In the genomic region with DNA sequence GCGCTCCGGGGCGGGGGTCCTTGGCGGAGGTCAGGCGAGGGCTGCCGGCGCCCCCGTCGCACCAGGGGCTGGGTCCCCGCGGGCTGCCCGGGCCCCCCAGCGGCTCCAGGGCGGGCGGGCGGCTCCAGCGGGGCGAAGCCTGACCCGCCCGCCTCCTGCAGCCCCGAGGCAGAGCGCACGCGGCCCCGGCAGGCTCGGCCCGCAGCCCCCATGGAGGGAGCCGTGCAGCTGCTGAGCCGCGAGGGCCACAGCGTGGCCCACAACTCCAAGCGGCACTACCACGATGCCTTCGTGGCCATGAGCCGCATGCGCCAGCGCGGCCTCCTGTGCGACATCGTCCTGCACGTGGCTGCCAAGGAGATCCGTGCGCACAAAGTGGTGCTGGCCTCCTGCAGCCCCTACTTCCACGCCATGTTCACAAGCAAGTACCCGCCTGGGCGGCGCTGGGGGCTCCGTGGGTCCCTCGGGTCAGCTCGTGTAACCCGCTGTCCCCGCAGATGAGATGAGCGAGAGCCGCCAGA, we compare ENCODE assay signal across 8 cellular contexts. TPM values are rescaled to one million over a fixed set of nuclear protein-coding genes. Genes with fewer than 3 reads are reported as not detected.
DNase-seq lines count a peak whose midpoint lies in the region; ATAC-seq lines count a peak whose summit lies in the region.

No MANE protein-coding gene starts in this region.

- in situ Hi-C loops in GM23248 (cut with MboI), result no loop called here

- no peak overlapping the region for H3K27ac Mint-ChIP-seq in T-cell

- H2AFZ ChIP-seq in GM23248, result no peak overlapping the region

- CTCF ChIA-PET in T-cell (lab: Charles Lee), result no interaction called here

- H3K27me3 Mint-ChIP-seq in T-cell, result no peaks in the 10 kb centered on the region

- H3K27me3 ChIP-seq in GM23248 (replicated peaks; ENCODE audit: insufficient read depth) (no peaks in the 10 kb centered on the region), right cardiac atrium (ENCODE audit: control insufficient read depth, insufficient read depth) (no peaks in the 10 kb centered on the region)

- H4K20me1 ChIP-seq in GM23248 (ENCODE audit: insufficient read depth), result no peaks in the 10 kb centered on the region

- H3K4me3 ChIP-seq in GM23248 (peak overlapping the region; percentile 77), right cardiac atrium (ENCODE audit: low read length) (peak overlapping the region; percentile 92), skin epidermis (peak overlapping the region; percentile 52 to 99 (median 91))

- peaks cover 34% of the 10 kb centered on the region for H3K79me2 ChIP-seq in GM23248 (ENCODE audit: insufficient read depth)

- H3K9me3 ChIP-seq in GM23248 (ENCODE audit: low read depth) (no peaks in the 10 kb centered on the region), right cardiac atrium (ENCODE audit: control insufficient read depth, low read length) (no peaks in the 10 kb centered on the region)

- H3K4me1 ChIP-seq in GM23248 (ENCODE audit: insufficient read depth) (peaks cover 17% of the 10 kb centered on the region; the same call in 1 of the 2 replicates), right cardiac atrium (ENCODE audit: control insufficient read depth, insufficient read depth, low read length) (no peaks in the 10 kb centered on the region)

- no peak for ATAC-seq in T-cell (replicated peaks in 1 of 4)
- ATAC-seq in right cardiac atrium, result no peak
- no peak for ATAC-seq in HG02798 (IDR thresholded peaks at IDR 0.05; ENCODE audit: poor library complexity, unreplicated experiment)
- ATAC-seq in HG02642 (IDR thresholded peaks at IDR 0.05; ENCODE audit: poor library complexity, unreplicated experiment), result no peak

- peaks cover 5% of the 10 kb centered on the region for H3K36me3 Mint-ChIP-seq in T-cell

- H3K36me3 ChIP-seq in GM23248 (ENCODE audit: low read depth), result no peaks in the 10 kb centered on the region

- no peaks in the 10 kb centered on the region for H3K9me3 Mint-ChIP-seq in T-cell

- DNase-seq in GM23248, result peak; percentile 49
- no peak for DNase-seq in T-cell
- peak in 1 of 3 donors; percentile 63 for DNase-seq in right cardiac atrium
- DNase-seq in A172 (ENCODE audit: low spot score), result no peak
- DNase-seq in occipital lobe (lab: John Stamatoyannopoulos, UW), result no peak

- no peak overlapping the region for H3K27ac ChIP-seq in GM23248
- H3K27ac ChIP-seq in right cardiac atrium (ENCODE audit: low read length), result no peak overlapping the region
- H3K27ac ChIP-seq in skin epidermis, result peak overlapping the region in 7 of 21 experiments; percentile 34 to 74 (median 45)

- 50 to 58% methylated on average over 25 to 34 of the region's 54 CpGs for WGBS in GM23248 (ENCODE audit: low coverage in 1 of 2, low lambda C conversion rate in 2 of 2, missing lambda C conversion rate in 2 of 2), 2 experiments
- WGBS in right cardiac atrium, result 35% methylated on average over 54 of the region's 54 CpGs

- H3K9ac ChIP-seq in GM23248, result peak overlapping the region; percentile 82

- H3K4me3 Mint-ChIP-seq in T-cell, result peak overlapping the region; percentile 59 to 71 (median 69)

- POLR2A ChIA-PET in T-cell (lab: Charles Lee), result no interaction called here

- H3K9me2 ChIP-seq in GM23248 (ENCODE audit: insufficient read depth), result no peaks in the 10 kb centered on the region

- H3K4me2 ChIP-seq in GM23248 (ENCODE audit: unreplicated experiment), result peak overlapping the region; percentile 86

- H3F3A ChIP-seq in GM23248 (ENCODE audit: insufficient read depth), result no peaks in the 10 kb centered on the region

- peaks cover 16 to 36% (median 23%) of the 10 kb centered on the region in 3 donors for H3K4me1 Mint-ChIP-seq in T-cell

- intact Hi-C loops in right cardiac atrium (cut with DNase I), result no loop called here

RNA-seq across cellular contexts. Expression of a gene that starts 0.8 kb away (rescaled TPM):
- 19.2 and 23.3 TPM in 2 replicates for total RNA-seq in GM23248 (2014; rRNA removed; shearing (Covaris generic))
- 4.7 and 5.5 TPM in 2 replicates for polyA plus RNA-seq in GM23248 (2016; fragmentation: Nextera tagmentation; extraction: Ambion mirVana)
- total RNA-seq in T-cell, result 10 to 100 TPM; 17.5 to 45.3 (median 37.1) TPM
- 1 to 10 TPM; 5.0 to 9.7 (median 6.6) TPM for total RNA-seq in right cardiac atrium
- polyA plus RNA-seq in right cardiac atrium, result 5.3 TPM
- total RNA-seq in A172 (2014; rRNA removed; shearing (Covaris generic)), result 2.9 and 8.0 TPM in 2 replicates
- 6.1 TPM for total RNA-seq in occipital lobe

RNA-seq across cellular contexts. Expression of a gene that starts 2.1 kb away (rescaled TPM):
- 66.4 and 67.3 TPM in 2 replicates for total RNA-seq in GM23248 (2014; rRNA removed; shearing (Covaris generic))
- polyA plus RNA-seq in GM23248 (2016; fragmentation: Nextera tagmentation; extraction: Ambion mirVana) (64.0 and 65.0 TPM in 2 replicates), right cardiac atrium (44.3 TPM)
- total RNA-seq in T-cell (10 to 100 TPM; 58.7 to 92.2 (median 83.4) TPM), right cardiac atrium (10 to 100 TPM; 43.6 to 48.6 (median 45.5) TPM), occipital lobe (52.7 TPM)
- total RNA-seq in A172 (2014; rRNA removed; shearing (Covaris generic)), result 68.7 and 72.8 TPM in 2 replicates

RNA-seq across cellular contexts. Expression of a gene that starts 5.1 kb away (rescaled TPM):
- total RNA-seq in GM23248 (2014; rRNA removed; shearing (Covaris generic)), result 1.4 and 2.1 TPM in 2 replicates
- polyA plus RNA-seq in GM23248 (2016; fragmentation: Nextera tagmentation; extraction: Ambion mirVana) (1.7 and 2.5 TPM in 2 replicates), right cardiac atrium (0.14 TPM)
- total RNA-seq in T-cell (1 to 10 TPM in 4 of 5 donors, under 1 TPM in 1; 0.30 to 9.9 (median 7.3) TPM), right cardiac atrium (under 1 TPM in 1 of 4 donors, not detected in 3; 0.41 TPM), occipital lobe (not detected)
- 0.62 and 0.93 TPM in 2 replicates for total RNA-seq in A172 (2014; rRNA removed; shearing (Covaris generic))

RNA-seq across cellular contexts. Expression of a gene that starts 20.7 kb away (rescaled TPM):
- not detected in 2 replicates for total RNA-seq in GM23248 (2014; rRNA removed; shearing (Covaris generic))
- polyA plus RNA-seq in GM23248 (2016; fragmentation: Nextera tagmentation; extraction: Ambion mirVana) (0.45 and 0.61 TPM in 2 replicates), right cardiac atrium (112 TPM)
- total RNA-seq in T-cell (not detected), right cardiac atrium (10 to 100 TPM; 44.4 to 78.0 (median 57.4) TPM), occipital lobe (0.47 TPM)
- 0.29 TPM in 1 of 2 replicates, not detected in the other for total RNA-seq in A172 (2014; rRNA removed; shearing (Covaris generic))

RNA-seq across cellular contexts. Expression of a gene that starts 37.5 kb away (rescaled TPM):
- total RNA-seq in GM23248 (2014; rRNA removed; shearing (Covaris generic)), result 40.9 and 68.3 TPM in 2 replicates
- polyA plus RNA-seq in GM23248 (2016; fragmentation: Nextera tagmentation; extraction: Ambion mirVana), result 8.0 and 8.2 TPM in 2 replicates
- under 1 TPM in 3 of 5 donors, not detected in 2; 0.32 to 0.70 (median 0.53) TPM for total RNA-seq in T-cell
- total RNA-seq in right cardiac atrium, result 10 to 100 TPM in 3 of 4 donors, 1 to 10 TPM in 1; 6.9 to 27.2 (median 11.4) TPM
- polyA plus RNA-seq in right cardiac atrium, result 7.8 TPM
- total RNA-seq in A172 (2014; rRNA removed; shearing (Covaris generic)), result 37.0 and 62.7 TPM in 2 replicates
- 0.16 TPM for total RNA-seq in occipital lobe
